In genomic region chr7:87148332-87148955, GRCh38 we compare ENCODE assay signal across 10 cellular contexts. TPM values are rescaled to one million over a fixed set of nuclear protein-coding genes. Genes with fewer than 3 reads are reported as not detected.
A peak's percentile ranks its signal among the peaks of the same experiment; 100 is the strongest.
DNase-seq lines count a peak whose midpoint lies in the region; ATAC-seq, FAIRE-seq and TF ChIP-seq lines count a peak whose summit lies in the region.
"Had no signal": no experiment of that assay in that cellular context is flagged by ENCODE, and none has a peak within 500 bp of the region (broad histone marks: within the 10 kb centered on the region; RNA-seq: fewer than 3 reads in every experiment).

No MANE protein-coding gene starts in this region.

- H3K9me3 ChIP-seq in parathyroid adenoma (ENCODE audit: control insufficient read depth, low read length) = no peaks in the 10 kb centered on the region

- TF ChIP-seq CTCF in bronchial epithelial cell (IDR thresholded peaks at IDR 0.05; ENCODE audit: insufficient read depth, low read length, severe bottlenecking) (peak; percentile 46), parathyroid adenoma (IDR thresholded peaks at IDR 0.05) (peak; percentile 66)

- H3K4me2 ChIP-seq in parathyroid adenoma (ENCODE audit: low read length) = peak overlapping the region; percentile 22
- H3K4me2 ChIP-seq: BLaER1 treated with 17β-estradiol and CSF1 and Interleukin-3, amounts not matched to agents 10 nM and 100 nM had no signal

- H3K27ac ChIP-seq in parathyroid adenoma = no peak overlapping the region

- no peak overlapping the region for H3K9ac ChIP-seq in parathyroid adenoma
- H3K9ac ChIP-seq: BLaER1 treated with 17β-estradiol and CSF1 and Interleukin-3, amounts not matched to agents 10 nM and 100 nM had no signal

- ATAC-seq in GM18511 (IDR thresholded peaks at IDR 0.05; ENCODE audit: unreplicated experiment) (no peak), left lobe of liver (no peak)

- H3K4me3 ChIP-seq in bronchial epithelial cell (ENCODE audit: low read depth, low read length) = no peak overlapping the region
- no peak overlapping the region for H3K4me3 ChIP-seq in parathyroid adenoma (ENCODE audit: low read depth, low read length)
- H3K4me3 ChIP-seq: BLaER1 treated with 17β-estradiol and CSF1 and Interleukin-3, amounts not matched to agents 10 nM and 100 nM; skin epidermis had no signal

- peak overlapping the region; percentile 43 for H2AFZ ChIP-seq in parathyroid adenoma

- no peak for FAIRE-seq in bronchial epithelial cell (lab: Jason Lieb, UNC)

- no peaks in the 10 kb centered on the region for H3K36me3 ChIP-seq in bronchial epithelial cell (ENCODE audit: control insufficient read depth, insufficient read depth, low read length)
- no peaks in the 10 kb centered on the region for H3K36me3 ChIP-seq in parathyroid adenoma (ENCODE audit: control insufficient read depth, insufficient read depth, low read length)
- H3K36me3 ChIP-seq: BLaER1 treated with 17β-estradiol and CSF1 and Interleukin-3, amounts not matched to agents 10 nM and 100 nM had no signal

- peaks cover 2% of the 10 kb centered on the region for H3K79me2 ChIP-seq in parathyroid adenoma

- H3K4me1 ChIP-seq in parathyroid adenoma = peaks cover 5% of the 10 kb centered on the region

- peak; percentile 8 for DNase-seq in NCI-H1436 (lab: John Stamatoyannopoulos, UW)
- DNase-seq in NCI-H1436 treated with DMSO at 0.1 percent for 48 hours (lab: John Stamatoyannopoulos, UW) = no peak
- DNase-seq in NAMALWA (ENCODE audit: low spot score) = peak; percentile 73
- DNase-seq in bronchial epithelial cell (ENCODE audit: low read depth) = peak; percentile 54
- no peak for DNase-seq in NCI-H524 treated with DMSO at 0.1 percent for 48 hours (lab: John Stamatoyannopoulos, UW)
- no peak for DNase-seq in left lobe of liver (ENCODE audit: low spot score)

- H3K27me3 ChIP-seq in bronchial epithelial cell (ENCODE audit: control insufficient read depth, insufficient read depth, low read length) (no peaks in the 10 kb centered on the region), parathyroid adenoma (ENCODE audit: control insufficient read depth, insufficient read depth, low read length) (no peaks in the 10 kb centered on the region)
- H3K27me3 ChIP-seq: BLaER1 treated with 17β-estradiol and CSF1 and Interleukin-3, amounts not matched to agents 10 nM and 100 nM had no signal

RNA-seq across cellular contexts. Expression of gene DMTF1, which starts 3.8 kb away (rescaled TPM):
- 40.8 and 54.0 TPM in 2 replicates for total RNA-seq in bronchial epithelial cell
- total RNA-seq in left lobe of liver = 14.8 TPM

Comparison
In these comparisons a context has a peak if more than half of its experiments do, and no peak if none do; other contexts are left out.
1. DNase-seq: peak in NCI-H1436 (single experiment), NAMALWA (single experiment) and bronchial epithelial cell (single experiment); none in NCI-H1436 treated with DMSO at 0.1 percent for 48 hours (single experiment), NCI-H524 treated with DMSO at 0.1 percent for 48 hours (single experiment) and left lobe of liver (single experiment).